Comparison of ENCODE assay signal across 7 cellular contexts in genomic region chr6:123587407-123587806, GRCh38. TPM values are rescaled to one million over a fixed set of nuclear protein-coding genes. Genes with fewer than 3 reads are reported as not detected.
"Had no signal": no experiment of that assay in that cellular context is flagged by ENCODE, and none has a peak within 500 bp of the region (broad histone marks: within the 10 kb centered on the region; RNA-seq: fewer than 3 reads in every experiment).

No MANE protein-coding gene starts in this region.

RNA-seq across cellular contexts. Expression of gene TRDN, which starts 49.3 kb away (rescaled TPM):
- total RNA-seq: LHCN-M2, MCF 10A, NCI-H460, OCI-LY7, PC-9, RPMI7951, SK-MEL-5 had no signal
